Comparison of ENCODE assay signal across 18 cellular contexts in genomic region chr6:144186817-144187625, GRCh38. TPM values are rescaled to one million over a fixed set of nuclear protein-coding genes. Genes with fewer than 3 reads are reported as not detected.
"Had no signal": no experiment of that assay in that cellular context is flagged by ENCODE, and none has a peak within 500 bp of the region (broad histone marks: within the 10 kb centered on the region; RNA-seq: fewer than 3 reads in every experiment).

No MANE protein-coding gene starts in this region.

- H3K4me3 ChIP-seq: colonic mucosa, hepatocyte, mucosa of descending colon, sigmoid colon, skin epidermis, stomach, uterus had no signal

- DNase-seq: colonic mucosa; effector CD4-positive, alpha-beta T cell; endodermal cell; erythroblast; foreskin keratinocyte; head of caudate nucleus; left colon; mucosa of descending colon; naive thymus-derived CD8-positive, alpha-beta T cell; sigmoid colon; stimulated activated naive CD4-positive, alpha-beta T cell; stomach; substantia nigra; uterus had no signal

- FAIRE-seq: endothelial cell of umbilical vein had no signal

- H3K79me2 ChIP-seq: hepatocyte had no signal

- H3K36me3 ChIP-seq: colonic mucosa, sigmoid colon, uterus had no signal

- H3K4me2 ChIP-seq: hepatocyte had no signal

- H3K4me1 ChIP-seq: colonic mucosa, foreskin keratinocyte, stomach, uterus had no signal

- H3K27ac ChIP-seq: colonic mucosa, foreskin keratinocyte, hepatocyte, sigmoid colon, skin epidermis, stomach, uterus had no signal

- H3K9me3 ChIP-seq: colonic mucosa, mucosa of descending colon, uterus had no signal

- H2AFZ ChIP-seq: hepatocyte had no signal

- H3K27me3 ChIP-seq: colonic mucosa, foreskin keratinocyte, hepatocyte, sigmoid colon, stomach, uterus had no signal

- ATAC-seq: foreskin keratinocyte; left colon; mucosa of descending colon; naive thymus-derived CD8-positive, alpha-beta T cell had no signal

RNA-seq across cellular contexts. Expression of gene STX11, which starts 36.7 kb away (rescaled TPM):
- polyA plus RNA-seq: neural cell had no signal
